ENCODE assay signal across 14 cellular contexts in the genomic region with DNA sequence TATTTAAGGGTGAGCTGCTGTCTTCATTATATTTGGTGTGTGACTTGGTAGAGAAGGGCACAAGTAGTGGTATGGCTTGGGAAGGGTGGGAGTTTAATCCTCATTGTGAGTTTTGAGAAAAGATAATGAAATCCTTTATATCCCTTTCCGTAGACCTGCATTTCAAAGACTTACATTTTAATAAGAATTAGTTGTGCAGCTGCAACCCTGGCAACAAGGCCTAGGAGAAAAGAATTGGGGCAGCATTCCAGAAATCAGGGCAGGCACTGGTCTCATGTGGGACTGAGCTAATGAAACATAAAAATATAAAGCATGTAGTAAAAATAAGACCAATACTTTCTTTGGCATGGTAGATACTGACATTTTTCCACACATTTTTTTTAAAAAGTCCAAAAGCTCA.
DNase-seq lines count a peak whose midpoint lies in the region; ATAC-seq and TF ChIP-seq lines count a peak whose summit lies in the region.
"Had no signal": no experiment of that assay in that cellular context is flagged by ENCODE, and none has a peak within 500 bp of the region (broad histone marks: within the 10 kb centered on the region; RNA-seq: fewer than 3 reads in every experiment).

No MANE protein-coding gene starts in this region.

- H3K9me3 Mint-ChIP-seq in activated CD8-positive, alpha-beta T cell treated with anti-CD3 and anti-CD28 coated beads for 36 hours, result peaks cover 2% of the 10 kb centered on the region
- H3K9me3 Mint-ChIP-seq: activated naive CD4-positive, alpha-beta T cell treated with anti-CD3 and anti-CD28 coated beads, Interleukin-2, amount 10 ng/mL, durations not matched to agents 7 days and 5 days had no signal

- CTCF ChIA-PET in activated CD8-positive, alpha-beta T cell treated with anti-CD3 and anti-CD28 coated beads for 36 hours (lab: Charles Lee), result interaction anchor here (0.6 to 2.0 kb wide), 2 partner anchors 48 to 58 kb away, joined by 3 to 6 read pairs; no protein-coding TSS in a partner anchor

- no peak for ATAC-seq in activated CD8-positive, alpha-beta T cell treated with anti-CD3 and anti-CD28 coated beads for 36 hours

- peak overlapping the region; percentile 26 for H3K27ac Mint-ChIP-seq in activated CD8-positive, alpha-beta T cell treated with anti-CD3 and anti-CD28 coated beads for 36 hours
- H3K27ac Mint-ChIP-seq: activated naive CD4-positive, alpha-beta T cell treated with anti-CD3 and anti-CD28 coated beads, Interleukin-2, amount 10 ng/mL, durations not matched to agents 7 days and 5 days had no signal

- H3K4me2 ChIP-seq in MM.1S (ENCODE audit: low read depth, low read length), result no peak overlapping the region
- H3K4me2 ChIP-seq: hepatocyte had no signal

- no peaks in the 10 kb centered on the region for H3K9me3 ChIP-seq in neutrophil
- no peaks in the 10 kb centered on the region for H3K9me3 ChIP-seq in MM.1S (replicated peaks; ENCODE audit: insufficient read depth, low read length)

- DNase-seq in EH (ENCODE audit: low read depth), result peak; percentile 14
- no peak for DNase-seq in activated CD8-positive, alpha-beta T cell treated with anti-CD3 and anti-CD28 coated beads for 36 hours
- peak; percentile 55 for DNase-seq in fibroblast of the aortic adventitia (ENCODE audit: low read depth)
- DNase-seq in MM.1S, result no peak
- no peak for DNase-seq in ecto neural progenitor cell (ENCODE audit: low spot score)
- no peak for DNase-seq in UCSD-AML1 (lab: John Stamatoyannopoulos, UW; ENCODE audit: unreplicated experiment)
- DNase-seq in NK-92 treated with Interleukin-12 subunit alpha and Interleukin-12 subunit beta, amount 100 ng/mL, for 24 hours (lab: John Stamatoyannopoulos, UW), result no peak
- DNase-seq: activated naive CD4-positive, alpha-beta T cell treated with anti-CD3 and anti-CD28 coated beads, Interleukin-2, amount 10 ng/mL, durations not matched to agents 7 days and 5 days; DND-41; SIG-M5; spleen had no signal

- intact Hi-C loops in activated CD8-positive, alpha-beta T cell treated with anti-CD3 and anti-CD28 coated beads for 36 hours (cut with micrococcal nuclease), result loop anchor here (5.0 kb wide), 2 partner anchors 37 to 58 kb away; no protein-coding TSS in a partner anchor

- H3K36me3 ChIP-seq in neutrophil, result peaks cover 1% of the 10 kb centered on the region
- no peaks in the 10 kb centered on the region; the same call in 1 of the 2 replicates for H3K36me3 ChIP-seq in MM.1S (replicated peaks; ENCODE audit: insufficient read depth, low read length)

- no peak overlapping the region for H2AFZ ChIP-seq in MM.1S (ENCODE audit: low read length)
- H2AFZ ChIP-seq: hepatocyte had no signal

- H3K27me3 ChIP-seq in neutrophil, result no peaks in the 10 kb centered on the region
- no peaks in the 10 kb centered on the region for H3K27me3 ChIP-seq in MM.1S (replicated peaks; ENCODE audit: insufficient read depth, low read length)
- H3K27me3 ChIP-seq: hepatocyte, spleen had no signal

- TF ChIP-seq CTCF in activated CD8-positive, alpha-beta T cell treated with anti-CD3 and anti-CD28 coated beads for 36 hours (IDR thresholded peaks at IDR 0.05), result no peak
- TF ChIP-seq CTCF in fibroblast of the aortic adventitia (IDR thresholded peaks at IDR 0.05; ENCODE audit: insufficient read depth, low read length) (no peak), neutrophil (IDR thresholded peaks at IDR 0.05) (no peak), MM.1S (IDR thresholded peaks at IDR 0.05; ENCODE audit: low read length) (no peak)

- no peaks in the 10 kb centered on the region for H3K9me2 ChIP-seq in MM.1S (replicated peaks; ENCODE audit: insufficient read depth, low read length)

- H3K79me2 ChIP-seq in MM.1S (ENCODE audit: low read length), result peaks cover 96% of the 10 kb centered on the region

- H3K9ac ChIP-seq in MM.1S (ENCODE audit: low read length), result no peak overlapping the region

- H3K4me1 ChIP-seq in neutrophil (ENCODE audit: control insufficient read depth in 1 of 2, insufficient read depth in 1 of 2, low read depth in 1 of 2, low read length in 1 of 2) (peaks cover 4 to 6% of the 10 kb centered on the region in 2 experiments), MM.1S (ENCODE audit: low read length) (peaks cover 5% of the 10 kb centered on the region; the same call in 1 of the 2 replicates)

- peaks cover 58% of the 10 kb centered on the region for H3K36me3 Mint-ChIP-seq in activated CD8-positive, alpha-beta T cell treated with anti-CD3 and anti-CD28 coated beads for 36 hours (ENCODE audit: low read depth)

- peak overlapping the region; percentile 28 for H3K27ac ChIP-seq in neutrophil
- H3K27ac ChIP-seq in MM.1S (ENCODE audit: low read length), result no peak overlapping the region
- H3K27ac ChIP-seq: hepatocyte, HL-60, spleen had no signal

- POLR2A ChIA-PET in activated CD8-positive, alpha-beta T cell treated with anti-CD3 and anti-CD28 coated beads for 36 hours (lab: Charles Lee), result interaction anchor here (0.5 to 1.5 kb wide), 4 partner anchors 28 to 472 kb away, joined by 3 to 4 read pairs (median 3); no protein-coding TSS in a partner anchor

- peaks cover 76% of the 10 kb centered on the region for H3K4me1 Mint-ChIP-seq in activated CD8-positive, alpha-beta T cell treated with anti-CD3 and anti-CD28 coated beads for 36 hours (ENCODE audit: low read depth)

- no peaks in the 10 kb centered on the region for H3K27me3 Mint-ChIP-seq in activated CD8-positive, alpha-beta T cell treated with anti-CD3 and anti-CD28 coated beads for 36 hours
- H3K27me3 Mint-ChIP-seq: activated naive CD4-positive, alpha-beta T cell treated with anti-CD3 and anti-CD28 coated beads, Interleukin-2, amount 10 ng/mL, durations not matched to agents 7 days and 5 days had no signal

- no peak overlapping the region for H3K4me3 ChIP-seq in fibroblast of the aortic adventitia (ENCODE audit: low read depth, low read length)
- H3K4me3 ChIP-seq in neutrophil (ENCODE audit: low read depth in 1 of 2, low read length in 1 of 2), result no peak overlapping the region
- no peak overlapping the region for H3K4me3 ChIP-seq in MM.1S (ENCODE audit: low read length)
- H3K4me3 ChIP-seq: hepatocyte, spleen had no signal

- no peaks in the 10 kb centered on the region; the same call in 1 of the 2 replicates for H3F3A ChIP-seq in MM.1S (ENCODE audit: insufficient read depth, low read length)

- H3K4me3 Mint-ChIP-seq in activated CD8-positive, alpha-beta T cell treated with anti-CD3 and anti-CD28 coated beads for 36 hours, result no peak overlapping the region
- H3K4me3 Mint-ChIP-seq: activated naive CD4-positive, alpha-beta T cell treated with anti-CD3 and anti-CD28 coated beads, Interleukin-2, amount 10 ng/mL, durations not matched to agents 7 days and 5 days had no signal

- H4K20me1 ChIP-seq in MM.1S (ENCODE audit: insufficient read depth, low read length), result no peaks in the 10 kb centered on the region

Comparison
In these comparisons a context has a peak if more than half of its experiments do, and no peak if none do; other contexts are left out.
1. DNase-seq: peak in EH (single experiment) and fibroblast of the aortic adventitia (single experiment); none in activated CD8-positive, alpha-beta T cell treated with anti-CD3 and anti-CD28 coated beads for 36 hours (single experiment), MM.1S (single experiment), ecto neural progenitor cell (single experiment), UCSD-AML1 (single experiment) and NK-92 treated with Interleukin-12 subunit alpha and Interleukin-12 subunit beta, amount 100 ng/mL, for 24 hours (single experiment).